In the genomic region with DNA sequence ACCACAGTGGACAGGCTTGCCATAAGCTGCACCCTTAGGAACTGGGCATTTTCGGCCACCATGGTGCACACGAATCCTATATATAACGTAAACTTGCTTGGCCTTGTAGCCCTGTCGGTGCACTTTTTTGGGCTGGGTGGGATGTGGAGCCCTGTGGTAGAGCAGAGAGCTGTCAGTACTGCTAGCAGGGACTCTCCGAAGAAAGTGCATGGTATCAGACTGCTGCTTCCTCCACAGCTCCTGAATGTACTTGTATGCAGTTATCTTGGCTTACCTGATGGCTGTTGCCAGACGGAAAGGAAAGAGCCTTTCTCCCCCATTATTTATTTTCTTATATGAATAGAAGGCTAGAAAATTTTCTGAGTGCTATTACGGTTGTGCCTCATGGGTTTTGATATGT, we compare ENCODE assay signal across 20 cellular contexts.
"Had no signal": no experiment of that assay in that cellular context is flagged by ENCODE, and none has a peak within 500 bp of the region (broad histone marks: within the 10 kb centered on the region; RNA-seq: fewer than 3 reads in every experiment).

No MANE protein-coding gene starts in this region.

- H3K27me3 ChIP-seq: gastrocnemius medialis, sigmoid colon, tibial nerve, vagina had no signal

- H3K4me1 ChIP-seq: gastrocnemius medialis, prostate gland, sigmoid colon, vagina had no signal

- ATAC-seq: esophagus mucosa; gastrocnemius medialis; left lobe of liver; mucosa of descending colon; right cardiac atrium; stimulated activated memory B cell treated with anti-CD40 and anti-IgM and Interleukin-4, amounts not matched to agents 10 μg/mL and 1 μg/mL and 100 μg/mL, for 72 hours; stimulated activated naive CD8-positive, alpha-beta T cell treated with anti-CD3 and anti-CD28 coated beads, Interleukin-15, Interleukin-2, amounts not matched to agents 100 U/mL and 50 U/mL, for 24 hours had no signal

- DNase-seq: cortex of kidney; foreskin fibroblast; gastrocnemius medialis; head of caudate nucleus; mesenchymal stem cell; mucosa of descending colon; naive B cell; nucleus accumbens; right cardiac atrium; sigmoid colon; stimulated activated CD4-positive, alpha-beta T cell treated with anti-CD3 and anti-CD28 coated beads, Interleukin-4, amount 100 ng/mL, for 4 hours; stimulated activated naive CD8-positive, alpha-beta T cell treated with anti-CD3 and anti-CD28 coated beads, Interleukin-15, Interleukin-2, amounts not matched to agents 100 U/mL and 50 U/mL, for 24 hours had no signal

- H3K9me3 ChIP-seq: gastrocnemius medialis, mucosa of descending colon, prostate gland, sigmoid colon, thoracic aorta, tibial nerve, vagina had no signal

- H3K36me3 ChIP-seq: gastrocnemius medialis, prostate gland, sigmoid colon, thoracic aorta, tibial nerve, vagina had no signal

- H3K4me3 ChIP-seq: gastrocnemius medialis, lung, mucosa of descending colon, prostate gland, sigmoid colon, thoracic aorta, tibial nerve, vagina had no signal

- H3K27ac ChIP-seq: gastrocnemius medialis, prostate gland, sigmoid colon, thoracic aorta, vagina had no signal
